ENCODE assay signal across 15 cellular contexts in genomic region chr1:160167580-160167979, GRCh38. TPM values are rescaled to one million over a fixed set of nuclear protein-coding genes. Genes with fewer than 3 reads are reported as not detected.
A peak's percentile ranks its signal among the peaks of the same experiment; 100 is the strongest.
DNase-seq lines count a peak whose midpoint lies in the region; ATAC-seq and TF ChIP-seq lines count a peak whose summit lies in the region.
"Had no signal": no experiment of that assay in that cellular context is flagged by ENCODE, and none has a peak within 500 bp of the region (broad histone marks: within the 10 kb centered on the region; RNA-seq: fewer than 3 reads in every experiment).

No MANE protein-coding gene starts in this region.

- DNase-seq in HCT116 (ENCODE audit: low read depth, low spot score) (no peak), SK-N-SH (no peak), myocyte (ENCODE audit: low read depth) (peak; percentile 71), DMS 273 treated with DMSO at 0.1 percent for 48 hours (lab: John Stamatoyannopoulos, UW) (no peak), upper lobe of right lung (no peak), glutamatergic neuron (no peak)
- DNase-seq: amniotic stem cell; CD8-positive, alpha-beta T cell; NCI-H1105; NCI-H510A treated with DMSO at 0.1 percent for 48 hours; SHP77; stimulated activated CD4-positive, alpha-beta T cell treated with anti-CD3 and anti-CD28 coated beads, Interleukin-2, amount 100 ng/mL, for 24 hours had no signal

- H3K27ac ChIP-seq in DOHH2 (ENCODE audit: low read depth, low read length), result no peak overlapping the region
- no peak overlapping the region for H3K27ac ChIP-seq in HCT116 (ENCODE audit: low read depth, low read length)
- no peak overlapping the region for H3K27ac ChIP-seq in SK-N-SH (ENCODE audit: low read depth in 2 of 2, low read length in 1 of 2)
- H3K27ac ChIP-seq in upper lobe of right lung, result no peak overlapping the region

- H3K27me3 ChIP-seq in DOHH2 (ENCODE audit: control insufficient read depth, low read length) (peaks cover 15% of the 10 kb centered on the region; the same call in 1 of the 2 replicates), HCT116 (ENCODE audit: insufficient read depth, low read length) (no peaks in the 10 kb centered on the region; the same call in 1 of the 2 replicates), SK-N-SH (ENCODE audit: insufficient read depth) (peaks cover 10% of the 10 kb centered on the region; the same call in 1 of the 2 replicates), upper lobe of right lung (peaks cover 5% of the 10 kb centered on the region)

- H3K36me3 ChIP-seq in DOHH2 (ENCODE audit: control insufficient read depth, low read length) (no peaks in the 10 kb centered on the region), HCT116 (ENCODE audit: control insufficient read depth in 1 of 2, insufficient read depth in 2 of 2, low read length in 2 of 2) (no peaks in the 10 kb centered on the region), SK-N-SH (replicated peaks in 1 of 2; ENCODE audit: control insufficient read depth in 1 of 2, insufficient read depth in 2 of 2, low read length in 1 of 2) (no peaks in the 10 kb centered on the region), upper lobe of right lung (no peaks in the 10 kb centered on the region)

- H3K9me3 ChIP-seq in DOHH2 (ENCODE audit: control insufficient read depth, insufficient read depth, low read length) (no peaks in the 10 kb centered on the region), HCT116 (ENCODE audit: control insufficient read depth in 1 of 2, insufficient read depth in 1 of 2, low read depth in 1 of 2, low read length in 2 of 2) (no peaks in the 10 kb centered on the region), SK-N-SH (no peaks in the 10 kb centered on the region), upper lobe of right lung (no peaks in the 10 kb centered on the region)

- peaks cover 15% of the 10 kb centered on the region for H3K4me1 Mint-ChIP-seq in glutamatergic neuron (ENCODE audit: low read depth, unreplicated experiment)

- H3K4me1 ChIP-seq in DOHH2 (ENCODE audit: control insufficient read depth, low read length), result peaks cover 12% of the 10 kb centered on the region
- no peaks in the 10 kb centered on the region for H3K4me1 ChIP-seq in HCT116 (ENCODE audit: control insufficient read depth in 1 of 2, insufficient read depth in 2 of 2, low read length in 2 of 2)
- H3K4me1 ChIP-seq in SK-N-SH (ENCODE audit: control insufficient read depth in 1 of 2, insufficient read depth in 2 of 2, low read depth in 1 of 2, low read length in 1 of 2), result no peaks in the 10 kb centered on the region
- peaks cover 6% of the 10 kb centered on the region for H3K4me1 ChIP-seq in upper lobe of right lung

- H3K4me2 ChIP-seq in DOHH2 (ENCODE audit: low read length) (no peak overlapping the region), HCT116 (ENCODE audit: low read length) (no peak overlapping the region), SK-N-SH (no peak overlapping the region)

- intact Hi-C loops in HCT116 (cut with micrococcal nuclease) (no loop called here), upper lobe of right lung (cut with DNase I) (no loop called here)

- H3K9me3 Mint-ChIP-seq in glutamatergic neuron (ENCODE audit: unreplicated experiment), result peaks cover 6% of the 10 kb centered on the region
- H3K9me3 Mint-ChIP-seq: CD8-positive, alpha-beta T cell had no signal

- WGBS in SK-N-SH (ENCODE audit: low lambda C conversion rate), result 84% methylated on average over 6 of the region's 6 CpGs

- BruUV-seq in HCT116 (replicated peaks; lab: Mats Ljungman, UMichigan), result no TSS peak

- peaks cover 4% of the 10 kb centered on the region for H3K36me3 Mint-ChIP-seq in glutamatergic neuron (ENCODE audit: unreplicated experiment)
- H3K36me3 Mint-ChIP-seq: CD8-positive, alpha-beta T cell had no signal

- no peak for TF ChIP-seq RAD21 in HCT116 (IDR thresholded peaks at IDR 0.05; ENCODE audit: low read depth)
- no peak for TF ChIP-seq RAD21 in SK-N-SH (IDR thresholded peaks at IDR 0.05; ENCODE audit: low read length)

- H3K9ac ChIP-seq in HCT116 (ENCODE audit: low read length) (no peak overlapping the region), SK-N-SH (no peak overlapping the region)

- no peaks in the 10 kb centered on the region for H3K79me2 ChIP-seq in DOHH2 (ENCODE audit: control insufficient read depth, low read length)
- H3K79me2 ChIP-seq in HCT116 (ENCODE audit: insufficient read depth, low read length), result no peaks in the 10 kb centered on the region
- H3K79me2 ChIP-seq in SK-N-SH (ENCODE audit: insufficient read depth), result no peaks in the 10 kb centered on the region

- POLR2A ChIA-PET in HCT116 (lab: Charles Lee) (no interaction called here), SK-N-SH (lab: Yijun Ruan, JAX) (no interaction called here)

- no peak overlapping the region for H3K27ac Mint-ChIP-seq in glutamatergic neuron (ENCODE audit: unreplicated experiment)
- H3K27ac Mint-ChIP-seq: CD8-positive, alpha-beta T cell had no signal

- H3K4me3 Mint-ChIP-seq in glutamatergic neuron (ENCODE audit: unreplicated experiment), result no peak overlapping the region
- H3K4me3 Mint-ChIP-seq: CD8-positive, alpha-beta T cell had no signal

- H2AFZ ChIP-seq in HCT116 (ENCODE audit: low read depth, low read length, poor library complexity, severe bottlenecking) (no peak overlapping the region), SK-N-SH (ENCODE audit: low read depth) (no peak overlapping the region)

- H3F3A ChIP-seq in DOHH2 (ENCODE audit: control insufficient read depth, insufficient read depth) (0 out of 2 replicates have a peak, but pooled peaks cover 2% of the 10 kb centered on the region), SK-N-SH (replicated peaks; ENCODE audit: insufficient read depth) (no peaks in the 10 kb centered on the region)

- TF ChIP-seq EP300 in SK-N-SH (IDR thresholded peaks at IDR 0.05; ENCODE audit: borderline replicate concordance in 1 of 2, low read depth in 1 of 2, low read length in 1 of 2), result no peak

- CTCF ChIA-PET in HCT116 (lab: Charles Lee) (interaction anchor here (0.7 kb wide), 1 partner anchor 85 kb away, joined by 3 read pairs; no protein-coding TSS in a partner anchor), SK-N-SH (lab: Yijun Ruan, JAX) (interaction anchor here (0.9 to 1.0 kb wide), 2 partner anchors 24 to 26 kb away, joined by 3 read pairs; no protein-coding TSS in a partner anchor)

- TF ChIP-seq POLR2A in HCT116 (IDR thresholded peaks at IDR 0.05; ENCODE audit: borderline replicate concordance, extremely low read depth, insufficient read depth, insufficient read length), result no peak

- no peak overlapping the region for H3K4me3 ChIP-seq in DOHH2 (ENCODE audit: low read length)
- H3K4me3 ChIP-seq in HCT116 (replicated peaks in 1 of 2; ENCODE audit: low read depth in 1 of 2, low read length in 2 of 2), result no peak overlapping the region
- H3K4me3 ChIP-seq in SK-N-SH (ENCODE audit: low read depth in 2 of 2, low read length in 1 of 2), result no peak overlapping the region
- no peak overlapping the region for H3K4me3 ChIP-seq in upper lobe of right lung

- no peaks in the 10 kb centered on the region for H4K20me1 ChIP-seq in DOHH2 (ENCODE audit: control insufficient read depth, insufficient read depth, low read depth, low read length)
- H4K20me1 ChIP-seq in HCT116 (ENCODE audit: insufficient read depth), result no peaks in the 10 kb centered on the region
- H4K20me1 ChIP-seq in SK-N-SH (ENCODE audit: insufficient read depth), result no peaks in the 10 kb centered on the region

- ATAC-seq in HCT116 (no peak), upper lobe of right lung (no peak)
- ATAC-seq: CD8-positive, alpha-beta T cell had no signal

- TF ChIP-seq CTCF in DOHH2 (IDR thresholded peaks at IDR 0.05; ENCODE audit: low read depth, low read length, poor library complexity, severe bottlenecking), result peak; percentile 33
- peak in 2 of 3 experiments; percentile 21 to 44; a peak in 3 of 6 replicates for TF ChIP-seq CTCF in HCT116 (IDR thresholded peaks at IDR 0.05 in 2 of 3, conservative IDR thresholded peaks at IDR 0.05 in 1 of 3; ENCODE audit: borderline replicate concordance in 1 of 3, insufficient read depth in 1 of 3, low read depth in 2 of 3, low read length in 2 of 3)
- peak; percentile 15; the same call in 1 of the 2 replicates for TF ChIP-seq CTCF in SK-N-SH (IDR thresholded peaks at IDR 0.05)
- TF ChIP-seq CTCF in upper lobe of right lung (IDR thresholded peaks at IDR 0.05), result no peak
- no peak for TF ChIP-seq CTCF in glutamatergic neuron (IDR thresholded peaks at IDR 0.05; ENCODE audit: partially characterized antibody, unreplicated experiment)

- H3K27me3 Mint-ChIP-seq in glutamatergic neuron (ENCODE audit: unreplicated experiment), result peaks cover 7% of the 10 kb centered on the region

- H3K9me2 ChIP-seq in DOHH2 (replicated peaks; ENCODE audit: control insufficient read depth, low read length) (no peaks in the 10 kb centered on the region), HCT116 (ENCODE audit: insufficient read depth) (no peaks in the 10 kb centered on the region), SK-N-SH (no peaks in the 10 kb centered on the region)

- RAD21 ChIA-PET in HCT116 (lab: Charles Lee; ENCODE audit: low non-redundant PET in 1 of 2, low total read pairs in 2 of 2, uncharacterized antibody in 2 of 2, unreplicated experiment in 2 of 2), result no interaction called here

RNA-seq across cellular contexts. Expression of gene ATP1A4, which starts 16.2 kb away (rescaled TPM):
- total RNA-seq in HCT116 (2021; ENCODE audit: unreplicated experiment) (not detected), myocyte (0.10 and 0.19 TPM in 2 replicates), upper lobe of right lung (0.96 TPM), glutamatergic neuron (ENCODE audit: unreplicated experiment) (not detected)
- not detected in 2 replicates for polyA plus RNA-seq in HCT116 (2012)
- polyA plus RNA-seq in SK-N-SH (2012; rRNA removed), result not detected in 2 replicates
- polyA plus RNA-seq in SK-N-SH (2012; cell fraction: cytosol; rRNA removed), result not detected in 2 replicates
- polyA plus RNA-seq in SK-N-SH (2012; cell fraction: nucleus; rRNA removed), result 0.02 TPM in 2 replicates
- polyA plus RNA-seq in myocyte (2012), result 0.16 TPM
- total RNA-seq: CD8-positive, alpha-beta T cell; fibroblast of villous mesenchyme had no signal

RNA-seq across cellular contexts. Expression of gene CASQ1, which starts 22.8 kb away (rescaled TPM):
- total RNA-seq in HCT116 (2021; ENCODE audit: unreplicated experiment) (not detected), myocyte (9.4 and 12.2 TPM in 2 replicates), upper lobe of right lung (0.41 TPM), glutamatergic neuron (ENCODE audit: unreplicated experiment) (not detected)
- 0.04 TPM in 1 of 2 replicates, not detected in the other for polyA plus RNA-seq in HCT116 (2012)
- 0.08 and 0.18 TPM in 2 replicates for polyA plus RNA-seq in SK-N-SH (2012; rRNA removed)
- polyA plus RNA-seq in SK-N-SH (2012; cell fraction: cytosol; rRNA removed), result 0.06 and 0.10 TPM in 2 replicates
- 0.10 and 0.11 TPM in 2 replicates for polyA plus RNA-seq in SK-N-SH (2012; cell fraction: nucleus; rRNA removed)
- polyA plus RNA-seq in myocyte (2012), result 2.8 TPM
- total RNA-seq: CD8-positive, alpha-beta T cell; fibroblast of villous mesenchyme; mononuclear cell had no signal

RNA-seq across cellular contexts. Expression of gene PEA15, which starts 37.6 kb away (rescaled TPM):
- 44.0 TPM for total RNA-seq in HCT116 (2021; ENCODE audit: unreplicated experiment)
- 62.8 and 68.8 TPM in 2 replicates for polyA plus RNA-seq in HCT116 (2012)
- polyA plus RNA-seq in SK-N-SH (2012; rRNA removed), result 322 and 382 TPM in 2 replicates
- 313 and 411 TPM in 2 replicates for polyA plus RNA-seq in SK-N-SH (2012; cell fraction: cytosol; rRNA removed)
- polyA plus RNA-seq in SK-N-SH (2012; cell fraction: nucleus; rRNA removed), result 176 and 239 TPM in 2 replicates
- total RNA-seq in myocyte, result 221 and 228 TPM in 2 replicates
- polyA plus RNA-seq in myocyte (2012), result 1,080 TPM
- 175 TPM for total RNA-seq in upper lobe of right lung
- total RNA-seq in glutamatergic neuron (ENCODE audit: unreplicated experiment), result 44.6 TPM

RNA-seq across cellular contexts. Expression of gene ATP1A2, which starts 52.0 kb away (rescaled TPM):
- total RNA-seq in HCT116 (2021; ENCODE audit: unreplicated experiment) (not detected), myocyte (28.2 and 60.4 TPM in 2 replicates), upper lobe of right lung (5.6 TPM), glutamatergic neuron (ENCODE audit: unreplicated experiment) (not detected)
- polyA plus RNA-seq in HCT116 (2012), result 0.01 TPM in 1 of 2 replicates, not detected in the other
- polyA plus RNA-seq in SK-N-SH (2012; rRNA removed), result 0.07 and 0.10 TPM in 2 replicates
- polyA plus RNA-seq in SK-N-SH (2012; cell fraction: cytosol; rRNA removed), result 0.01 TPM in 1 of 2 replicates, not detected in the other
- 0.06 and 0.07 TPM in 2 replicates for polyA plus RNA-seq in SK-N-SH (2012; cell fraction: nucleus; rRNA removed)
- polyA plus RNA-seq in myocyte (2012), result 46.7 TPM
- total RNA-seq: CD8-positive, alpha-beta T cell; fibroblast of villous mesenchyme had no signal

Comparison
In these comparisons a context has a peak if more than half of its experiments do, and no peak if none do; other contexts are left out.
1. CTCF ChIP-seq: peak in DOHH2 (single experiment), HCT116 (2 of 3) and SK-N-SH (single experiment); none in upper lobe of right lung (single experiment) and glutamatergic neuron (single experiment).